In genomic region chr14:25526290-25526689, GRCh38 we compare ENCODE assay signal across 27 cellular contexts.
"Had no signal": no experiment of that assay in that cellular context is flagged by ENCODE, and none has a peak within 500 bp of the region (broad histone marks: within the 10 kb centered on the region; RNA-seq: fewer than 3 reads in every experiment).

No MANE protein-coding gene starts in this region.

- H3K9me3 ChIP-seq: colonic mucosa, esophagus muscularis mucosa, esophagus squamous epithelium, gastrocnemius medialis, gastroesophageal sphincter, heart right ventricle had no signal

- H3K27me3 ChIP-seq: colonic mucosa, esophagus muscularis mucosa, esophagus squamous epithelium, foreskin keratinocyte, gastrocnemius medialis, gastroesophageal sphincter, heart right ventricle had no signal

- H3K4me1 ChIP-seq: colonic mucosa, esophagus muscularis mucosa, esophagus squamous epithelium, foreskin keratinocyte, gastrocnemius medialis, gastroesophageal sphincter, heart right ventricle had no signal

- H3K27ac ChIP-seq: colonic mucosa, coronary artery, dorsolateral prefrontal cortex, epithelial cell of prostate, esophagus muscularis mucosa, esophagus squamous epithelium, foreskin keratinocyte, gastrocnemius medialis, gastroesophageal sphincter, heart right ventricle had no signal

- FAIRE-seq: colon, endometrium, endothelial cell of umbilical vein, frontal cortex had no signal

- ATAC-seq: effector memory CD8-positive, alpha-beta T cell; esophagus mucosa; foreskin keratinocyte; gastrocnemius medialis; gastroesophageal sphincter; heart right ventricle had no signal

- H3K4me3 ChIP-seq: colonic mucosa, coronary artery, dorsolateral prefrontal cortex, esophagus muscularis mucosa, esophagus squamous epithelium, gastrocnemius medialis, gastroesophageal sphincter, heart right ventricle had no signal

- DNase-seq: colonic mucosa; cortex of kidney; dermis blood vessel endothelial cell; dorsolateral prefrontal cortex; effector CD4-positive, alpha-beta T cell; effector CD8-positive, alpha-beta T cell; effector memory CD4-positive, alpha-beta T cell; effector memory CD8-positive, alpha-beta T cell; endodermal cell; erythroblast; esophagus squamous epithelium; foreskin fibroblast; foreskin keratinocyte; foreskin melanocyte; gastrocnemius medialis; glutamatergic neuron; head of caudate nucleus; heart right ventricle had no signal

- H3K36me3 ChIP-seq: colonic mucosa, esophagus muscularis mucosa, esophagus squamous epithelium, gastrocnemius medialis, gastroesophageal sphincter, heart right ventricle had no signal
